In genomic region chr3:120227710-120228347, GRCh38 we compare ENCODE assay signal across 24 cellular contexts. TPM values are rescaled to one million over a fixed set of nuclear protein-coding genes. Genes with fewer than 3 reads are reported as not detected.
DNase-seq lines count a peak whose midpoint lies in the region; ATAC-seq lines count a peak whose summit lies in the region.
"Had no signal": no experiment of that assay in that cellular context is flagged by ENCODE, and none has a peak within 500 bp of the region (broad histone marks: within the 10 kb centered on the region; RNA-seq: fewer than 3 reads in every experiment).

No MANE protein-coding gene starts in this region.

- no peak overlapping the region for H3K27ac Mint-ChIP-seq in activated T-cell treated with anti-CD3 and anti-CD28 coated beads, Interleukin-2, amount 50 U/mL, for 72 hours
- H3K27ac Mint-ChIP-seq in activated T-helper 17 cell treated with anti-CD3 and anti-CD28 coated beads, Interleukin-2, amount 50 U/mL, for 72 hours, result no peak overlapping the region
- H3K27ac Mint-ChIP-seq: activated naive CD4-positive, alpha-beta T cell treated with anti-CD3 and anti-CD28 coated beads, Interleukin-2, amount 10 ng/mL, durations not matched to agents 7 days and 5 days; CD4-positive, alpha-beta T cell had no signal

- peak; percentile 27 to 38 for ATAC-seq in activated T-cell treated with anti-CD3 and anti-CD28 coated beads, Interleukin-2, amount 50 U/mL, for 72 hours (replicated peaks in 1 of 2)
- peak; percentile 40 for ATAC-seq in activated T-helper 17 cell treated with anti-CD3 and anti-CD28 coated beads, Interleukin-2, amount 50 U/mL, for 72 hours (replicated peaks)
- peak; percentile 19 for ATAC-seq in stimulated activated naive CD8-positive, alpha-beta T cell treated with anti-CD3 and anti-CD28 coated beads, Interleukin-15, Interleukin-2, amounts not matched to agents 100 U/mL and 50 U/mL, for 24 hours
- no peak for ATAC-seq in GM19023 (IDR thresholded peaks at IDR 0.05; ENCODE audit: unreplicated experiment)
- ATAC-seq: A549, gastroesophageal sphincter, HepG2, left lobe of liver had no signal

- H3K9me3 Mint-ChIP-seq in activated T-cell treated with anti-CD3 and anti-CD28 coated beads, Interleukin-2, amount 50 U/mL, for 72 hours, result no peaks in the 10 kb centered on the region
- no peaks in the 10 kb centered on the region for H3K9me3 Mint-ChIP-seq in activated T-helper 17 cell treated with anti-CD3 and anti-CD28 coated beads, Interleukin-2, amount 50 U/mL, for 72 hours
- H3K9me3 Mint-ChIP-seq: activated naive CD4-positive, alpha-beta T cell treated with anti-CD3 and anti-CD28 coated beads, Interleukin-2, amount 10 ng/mL, durations not matched to agents 7 days and 5 days; CD4-positive, alpha-beta T cell had no signal

- H3K27me3 Mint-ChIP-seq in activated T-cell treated with anti-CD3 and anti-CD28 coated beads, Interleukin-2, amount 50 U/mL, for 72 hours (ENCODE audit: low read depth), result peaks cover 10% of the 10 kb centered on the region
- H3K27me3 Mint-ChIP-seq in activated T-helper 17 cell treated with anti-CD3 and anti-CD28 coated beads, Interleukin-2, amount 50 U/mL, for 72 hours, result no peaks in the 10 kb centered on the region
- H3K27me3 Mint-ChIP-seq: CD4-positive, alpha-beta T cell had no signal

- DNase-seq in activated T-cell treated with anti-CD3 and anti-CD28 coated beads, Interleukin-2, amount 50 U/mL, for 72 hours, result no peak
- no peak for DNase-seq in activated T-cell treated with anti-CD3 and anti-CD28 coated beads for 4 hours
- peak; percentile 17 for DNase-seq in iPS-NIHi11 (ENCODE audit: low spot score)
- DNase-seq in stimulated activated naive CD8-positive, alpha-beta T cell treated with anti-CD3 and anti-CD28 coated beads, Interleukin-15, Interleukin-2, amounts not matched to agents 100 U/mL and 50 U/mL, for 24 hours, result no peak
- no peak for DNase-seq in C1 segment of cervical spinal cord (lab: John Stamatoyannopoulos, UW)
- DNase-seq in NCI-H2081 treated with DMSO at 0.1 percent for 48 hours (lab: John Stamatoyannopoulos, UW), result no peak
- DNase-seq: activated CD4-positive, alpha-beta T cell treated with anti-CD3 and anti-CD28 coated beads for 4 hours; activated naive CD4-positive, alpha-beta T cell treated with anti-CD3 and anti-CD28 coated beads, Interleukin-2, amount 10 ng/mL, durations not matched to agents 7 days and 5 days; AML-193; CD4-positive, alpha-beta T cell; HCEC 1CT; Kasumi-1; NCI-H1436; NCI-H748 treated with DMSO at 0.1 percent for 48 hours; Peyer's patch; SHP77 treated with DMSO at 0.1 percent for 48 hours; stimulated activated CD8-positive, alpha-beta memory T cell treated with anti-CD3 and anti-CD28 coated beads, Interleukin-4, amount 100 ng/mL, for 48 hours; tibial artery had no signal

- no peaks in the 10 kb centered on the region for H3K36me3 Mint-ChIP-seq in activated T-cell treated with anti-CD3 and anti-CD28 coated beads, Interleukin-2, amount 50 U/mL, for 72 hours (ENCODE audit: insufficient read depth in 2 of 2)
- no peaks in the 10 kb centered on the region for H3K36me3 Mint-ChIP-seq in activated T-helper 17 cell treated with anti-CD3 and anti-CD28 coated beads, Interleukin-2, amount 50 U/mL, for 72 hours (ENCODE audit: low read depth)
- H3K36me3 Mint-ChIP-seq: activated naive CD4-positive, alpha-beta T cell treated with anti-CD3 and anti-CD28 coated beads, Interleukin-2, amount 10 ng/mL, durations not matched to agents 7 days and 5 days had no signal

- H3K4me3 Mint-ChIP-seq in activated T-cell treated with anti-CD3 and anti-CD28 coated beads, Interleukin-2, amount 50 U/mL, for 72 hours, result no peak overlapping the region
- H3K4me3 Mint-ChIP-seq in activated T-helper 17 cell treated with anti-CD3 and anti-CD28 coated beads, Interleukin-2, amount 50 U/mL, for 72 hours, result no peak overlapping the region
- H3K4me3 Mint-ChIP-seq: activated naive CD4-positive, alpha-beta T cell treated with anti-CD3 and anti-CD28 coated beads, Interleukin-2, amount 10 ng/mL, durations not matched to agents 7 days and 5 days; CD4-positive, alpha-beta T cell had no signal

- H3K4me1 Mint-ChIP-seq in activated T-cell treated with anti-CD3 and anti-CD28 coated beads, Interleukin-2, amount 50 U/mL, for 72 hours (ENCODE audit: low read depth), result no peaks in the 10 kb centered on the region
- H3K4me1 Mint-ChIP-seq in activated T-helper 17 cell treated with anti-CD3 and anti-CD28 coated beads, Interleukin-2, amount 50 U/mL, for 72 hours, result no peaks in the 10 kb centered on the region

RNA-seq across cellular contexts. Expression of gene GPR156, which starts 57.2 kb away (rescaled TPM):
- total RNA-seq in activated T-cell treated with anti-CD3 and anti-CD28 coated beads, Interleukin-2, amount 50 U/mL, for 72 hours, result not detected
- under 1 TPM in 1 of 2 donors, not detected in 1; 0.24 TPM for total RNA-seq in activated T-helper 17 cell treated with anti-CD3 and anti-CD28 coated beads, Interleukin-2, amount 50 U/mL, for 72 hours
- total RNA-seq: HepG2, left lobe of liver, Peyer's patch had no signal
